18 cellular contexts compared by ENCODE assay signal in the genomic region with DNA sequence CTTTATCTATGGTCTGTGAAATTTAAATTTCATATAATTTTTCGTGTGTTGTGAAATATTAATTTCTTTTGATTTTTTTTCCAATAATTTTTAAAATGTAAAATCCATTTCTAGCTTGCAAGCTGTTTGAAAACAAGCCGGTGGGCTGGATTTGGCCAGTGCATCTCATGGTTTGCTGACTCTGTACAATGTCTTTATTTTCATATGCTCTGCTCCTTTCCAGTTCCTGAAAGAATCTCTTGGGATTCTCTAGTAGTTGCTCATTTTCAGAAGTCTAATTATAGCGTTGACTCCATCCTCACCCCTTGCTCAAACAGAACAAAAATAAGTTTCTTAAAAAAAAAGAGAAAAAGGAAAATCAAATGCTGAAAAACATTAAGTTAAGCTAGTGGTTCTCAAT. TPM values are rescaled to one million over a fixed set of nuclear protein-coding genes. Genes with fewer than 3 reads are reported as not detected.
DNase-seq lines count a peak whose midpoint lies in the region; ATAC-seq and TF ChIP-seq lines count a peak whose summit lies in the region.
"Had no signal": no experiment of that assay in that cellular context is flagged by ENCODE, and none has a peak within 500 bp of the region (broad histone marks: within the 10 kb centered on the region; RNA-seq: fewer than 3 reads in every experiment).

No MANE protein-coding gene starts in this region.

- no peak overlapping the region for H3K27ac ChIP-seq in aorta (ENCODE audit: low read depth in 1 of 2, low read length in 2 of 2)
- H3K27ac ChIP-seq: 22Rv1 had no signal

- H3K36me3 Mint-ChIP-seq in activated CD8-positive, alpha-beta memory T cell treated with anti-CD3 and anti-CD28 coated beads, Interleukin-2, amount 10 ng/mL, durations not matched to agents 7 days and 5 days, result peaks cover 19% of the 10 kb centered on the region
- peaks cover 17 to 49% of the 10 kb centered on the region in 2 donors for H3K36me3 Mint-ChIP-seq in stimulated activated naive B cell treated with anti-CD40 and anti-IgM and Interleukin-4, amounts not matched to agents 10 μg/mL and 1 μg/mL and 100 μg/mL, for 72 hours

- ATAC-seq in activated CD8-positive, alpha-beta memory T cell treated with anti-CD3 and anti-CD28 coated beads, Interleukin-2, amount 10 ng/mL, durations not matched to agents 7 days and 5 days, result no peak
- peak; percentile 64 for ATAC-seq in aorta (ENCODE audit: low FRiP score)
- no peak for ATAC-seq in stimulated activated naive B cell treated with anti-CD40 and anti-IgM and Interleukin-4, amounts not matched to agents 10 μg/mL and 1 μg/mL and 100 μg/mL, for 72 hours (replicated peaks)
- ATAC-seq: Panc1 had no signal

- H3K4me1 Mint-ChIP-seq in activated CD8-positive, alpha-beta memory T cell treated with anti-CD3 and anti-CD28 coated beads, Interleukin-2, amount 10 ng/mL, durations not matched to agents 7 days and 5 days, result peaks cover 18% of the 10 kb centered on the region
- H3K4me1 Mint-ChIP-seq in stimulated activated naive B cell treated with anti-CD40 and anti-IgM and Interleukin-4, amounts not matched to agents 10 μg/mL and 1 μg/mL and 100 μg/mL, for 72 hours, result peaks cover 1 to 8% of the 10 kb centered on the region in 2 donors

- H3K4me3 Mint-ChIP-seq in activated CD8-positive, alpha-beta memory T cell treated with anti-CD3 and anti-CD28 coated beads, Interleukin-2, amount 10 ng/mL, durations not matched to agents 7 days and 5 days, result no peak overlapping the region
- H3K4me3 Mint-ChIP-seq in stimulated activated naive B cell treated with anti-CD40 and anti-IgM and Interleukin-4, amounts not matched to agents 10 μg/mL and 1 μg/mL and 100 μg/mL, for 72 hours, result no peak overlapping the region

- H3K9me3 ChIP-seq in aorta (ENCODE audit: control insufficient read depth, low read length), result no peaks in the 10 kb centered on the region

- TF ChIP-seq CTCF in cardiac fibroblast (IDR thresholded peaks at IDR 0.05; ENCODE audit: low read depth, low read length) (no peak), lower leg skin (IDR thresholded peaks at IDR 0.05) (no peak)

- peak overlapping the region; percentile 15 for H3K27ac Mint-ChIP-seq in activated CD8-positive, alpha-beta memory T cell treated with anti-CD3 and anti-CD28 coated beads, Interleukin-2, amount 10 ng/mL, durations not matched to agents 7 days and 5 days
- no peak overlapping the region for H3K27ac Mint-ChIP-seq in stimulated activated naive B cell treated with anti-CD40 and anti-IgM and Interleukin-4, amounts not matched to agents 10 μg/mL and 1 μg/mL and 100 μg/mL, for 72 hours

- no peaks in the 10 kb centered on the region for H3K27me3 Mint-ChIP-seq in activated CD8-positive, alpha-beta memory T cell treated with anti-CD3 and anti-CD28 coated beads, Interleukin-2, amount 10 ng/mL, durations not matched to agents 7 days and 5 days
- H3K27me3 Mint-ChIP-seq in stimulated activated naive B cell treated with anti-CD40 and anti-IgM and Interleukin-4, amounts not matched to agents 10 μg/mL and 1 μg/mL and 100 μg/mL, for 72 hours, result no peaks in the 10 kb centered on the region

- H3K9me3 Mint-ChIP-seq in activated CD8-positive, alpha-beta memory T cell treated with anti-CD3 and anti-CD28 coated beads, Interleukin-2, amount 10 ng/mL, durations not matched to agents 7 days and 5 days (ENCODE audit: low read depth), result no peaks in the 10 kb centered on the region
- no peaks in the 10 kb centered on the region for H3K9me3 Mint-ChIP-seq in stimulated activated naive B cell treated with anti-CD40 and anti-IgM and Interleukin-4, amounts not matched to agents 10 μg/mL and 1 μg/mL and 100 μg/mL, for 72 hours

- H3K27me3 ChIP-seq in aorta (ENCODE audit: control insufficient read depth in 1 of 2, insufficient read depth in 2 of 2, low read length in 1 of 2), result no peaks in the 10 kb centered on the region

- DNase-seq in activated CD8-positive, alpha-beta memory T cell treated with anti-CD3 and anti-CD28 coated beads, Interleukin-2, amount 10 ng/mL, durations not matched to agents 7 days and 5 days, result no peak
- no peak for DNase-seq in activated CD8-positive, alpha-beta memory T cell treated with anti-CD3 and anti-CD28 coated beads, Interleukin-2, amount 50 U/mL, for 4 hours
- DNase-seq in cardiac fibroblast (ENCODE audit: low read depth in 2 of 2) (peak; percentile 16 to 52), myocyte (ENCODE audit: low read depth) (peak; percentile 17), aorta (no peak), NCI-H774 (lab: John Stamatoyannopoulos, UW) (no peak), lower leg skin (ENCODE audit: low spot score in 2 of 2) (no peak)
- no peak for DNase-seq in stimulated activated naive B cell treated with anti-CD40 and anti-IgM and Interleukin-4, amounts not matched to agents 10 μg/mL and 1 μg/mL and 100 μg/mL, for 72 hours
- DNase-seq: C1 segment of cervical spinal cord, DMS 273 treated with DMSO at 0.1 percent for 48 hours, MM.1S, NCI-H1105, NCI-H1694 treated with DMSO at 0.1 percent for 48 hours, NCI-H446, NCI-H82, Right ventricle myocardium superior had no signal

- 32 to 34% methylated on average over 3 of the region's 3 CpGs for WGBS in aorta, 2 donors
- 86 to 90% methylated on average over 3 of the region's 3 CpGs for WGBS in lower leg skin, 2 donors

- intact Hi-C loops in aorta (cut with DNase I) (no loop called here), lower leg skin (cut with DNase I; ENCODE audit: low total_unique reads) (no loop called here)

- TF ChIP-seq POLR2A in lower leg skin (IDR thresholded peaks at IDR 0.05), result no peak

- CTCF ChIA-PET in activated CD8-positive, alpha-beta memory T cell treated with anti-CD3 and anti-CD28 coated beads, Interleukin-2, amount 10 ng/mL, durations not matched to agents 7 days and 5 days (lab: Charles Lee), result no interaction called here

- peaks cover 2 to 3% of the 10 kb centered on the region in 2 donors for H3K36me3 ChIP-seq in aorta (ENCODE audit: control insufficient read depth in 1 of 2, insufficient read depth in 2 of 2, low read length in 1 of 2)

- H3K4me1 ChIP-seq in aorta (ENCODE audit: control insufficient read depth in 1 of 2, insufficient read depth in 2 of 2, low read length in 2 of 2), result no peaks in the 10 kb centered on the region

- no peak overlapping the region for H3K4me3 ChIP-seq in cardiac fibroblast (replicated peaks in 1 of 2; ENCODE audit: low read depth in 2 of 2, low read length in 2 of 2)
- H3K4me3 ChIP-seq in aorta (ENCODE audit: low read length in 2 of 2), result no peak overlapping the region
- H3K4me3 ChIP-seq in lower leg skin (ENCODE audit: low read depth, poor library complexity, severe bottlenecking), result no peak overlapping the region

RNA-seq across cellular contexts. Expression of a gene that starts 21.4 kb away (rescaled TPM):
- total RNA-seq in activated CD8-positive, alpha-beta memory T cell treated with anti-CD3 and anti-CD28 coated beads, Interleukin-2, amount 10 ng/mL, durations not matched to agents 7 days and 5 days, result 10 to 100 TPM; 10.8 to 12.7 TPM
- total RNA-seq in myocyte (10.4 and 12.1 TPM in 2 replicates), aorta (10 to 100 TPM; 22.6 to 30.6 TPM), lower leg skin (10 to 100 TPM; 21.7 to 34.1 (median 22.5) TPM)
- polyA plus RNA-seq in myocyte (2012), result 3.3 TPM
- polyA plus RNA-seq in aorta, result 1 to 10 TPM; 2.5 to 3.4 TPM

Comparison
In these comparisons a context has a peak if more than half of its experiments do, and no peak if none do; other contexts are left out.
1. DNase-seq: peak in cardiac fibroblast (2 of 2) and myocyte (single experiment); none in activated CD8-positive, alpha-beta memory T cell treated with anti-CD3 and anti-CD28 coated beads, Interleukin-2, amount 10 ng/mL, durations not matched to agents 7 days and 5 days (single experiment), activated CD8-positive, alpha-beta memory T cell treated with anti-CD3 and anti-CD28 coated beads, Interleukin-2, amount 50 U/mL, for 4 hours (single experiment), aorta (0 of 2), NCI-H774 (single experiment), lower leg skin (0 of 2) and stimulated activated naive B cell treated with anti-CD40 and anti-IgM and Interleukin-4, amounts not matched to agents 10 μg/mL and 1 μg/mL and 100 μg/mL, for 72 hours (single experiment).